Comparison of ENCODE assay signal across 8 cellular contexts in genomic region chr17:8138672-8139371, GRCh38. TPM values are rescaled to one million over a fixed set of nuclear protein-coding genes. Genes with fewer than 3 reads are reported as not detected.
DNase-seq lines count a peak whose midpoint lies in the region; ATAC-seq and TF ChIP-seq lines count a peak whose summit lies in the region.

No MANE protein-coding gene starts in this region.

- H3K27ac Mint-ChIP-seq in Caco-2 (ENCODE audit: unreplicated experiment) (no peak overlapping the region), endodermal cell (no peak overlapping the region)
- H3K27ac Mint-ChIP-seq in activated CD8-positive, alpha-beta memory T cell treated with anti-CD3 and anti-CD28 coated beads, Interleukin-2, amount 10 ng/mL, durations not matched to agents 7 days and 5 days: no peak overlapping the region

- H3K9me3 ChIP-seq in Caco-2 (no peaks in the 10 kb centered on the region), endodermal cell (ENCODE audit: control insufficient read depth, low read length) (no peaks in the 10 kb centered on the region), mesodermal cell (ENCODE audit: control insufficient read depth, low read length) (no peaks in the 10 kb centered on the region)

- TF ChIP-seq CTCF in Caco-2 (IDR thresholded peaks at IDR 0.05; ENCODE audit: insufficient read depth in 1 of 2, low read depth in 1 of 2, low read length in 1 of 2, severe bottlenecking in 1 of 2, unreplicated experiment in 1 of 2) (peak; percentile 65 to 73), endodermal cell (conservative IDR thresholded peaks at IDR 0.05) (peak; percentile 95)

- H3K27ac ChIP-seq in endodermal cell (ENCODE audit: low read depth, low read length) (peak overlapping the region; percentile 89), mesodermal cell (ENCODE audit: low read depth, low read length, severe bottlenecking) (peak overlapping the region; percentile 90)

- H3K4me1 Mint-ChIP-seq in Caco-2 (ENCODE audit: low read depth, unreplicated experiment) (no peaks in the 10 kb centered on the region), endodermal cell (peaks cover 2% of the 10 kb centered on the region)
- peaks cover 2% of the 10 kb centered on the region for H3K4me1 Mint-ChIP-seq in activated CD8-positive, alpha-beta memory T cell treated with anti-CD3 and anti-CD28 coated beads, Interleukin-2, amount 10 ng/mL, durations not matched to agents 7 days and 5 days

- intact Hi-C loops in Caco-2 (cut with micrococcal nuclease; ENCODE audit: unreplicated experiment): loop anchor here (1.0 to 2.0 kb wide), 2 partner anchors 14 to 17 kb away; partner anchors contain the start of gene HES7

- no peak overlapping the region for H3K4me3 Mint-ChIP-seq in Caco-2 (ENCODE audit: unreplicated experiment)
- H3K4me3 Mint-ChIP-seq in activated CD8-positive, alpha-beta memory T cell treated with anti-CD3 and anti-CD28 coated beads, Interleukin-2, amount 10 ng/mL, durations not matched to agents 7 days and 5 days: no peak overlapping the region
- H3K4me3 Mint-ChIP-seq in endodermal cell: no peak overlapping the region

- H3K36me3 Mint-ChIP-seq in Caco-2 (ENCODE audit: insufficient read depth, unreplicated experiment) (peaks cover 16% of the 10 kb centered on the region), endodermal cell (ENCODE audit: low read depth) (peaks cover 33% of the 10 kb centered on the region)
- peaks cover 9% of the 10 kb centered on the region for H3K36me3 Mint-ChIP-seq in activated CD8-positive, alpha-beta memory T cell treated with anti-CD3 and anti-CD28 coated beads, Interleukin-2, amount 10 ng/mL, durations not matched to agents 7 days and 5 days

- H3K27me3 Mint-ChIP-seq in Caco-2 (ENCODE audit: insufficient read depth, unreplicated experiment): no peaks in the 10 kb centered on the region
- H3K27me3 Mint-ChIP-seq in activated CD8-positive, alpha-beta memory T cell treated with anti-CD3 and anti-CD28 coated beads, Interleukin-2, amount 10 ng/mL, durations not matched to agents 7 days and 5 days: peaks cover 5% of the 10 kb centered on the region
- no peaks in the 10 kb centered on the region for H3K27me3 Mint-ChIP-seq in endodermal cell (ENCODE audit: insufficient read depth)

- H3K27me3 ChIP-seq in Caco-2 (replicated peaks; ENCODE audit: control insufficient read depth, insufficient read depth, low read length): no peaks in the 10 kb centered on the region
- peaks cover 14% of the 10 kb centered on the region for H3K27me3 ChIP-seq in endodermal cell (ENCODE audit: control insufficient read depth, insufficient read depth, low read length, poor library complexity, severe bottlenecking)

- DNase-seq in Caco-2 (peak; percentile 92 to 93), HT1080 (ENCODE audit: low read depth) (peak; percentile 98), NOMO-1 (lab: John Stamatoyannopoulos, UW; ENCODE audit: unreplicated experiment in 2 of 2) (peak; percentile 96 to 99), endodermal cell (peak; percentile 100)
- peak; percentile 98 for DNase-seq in activated CD8-positive, alpha-beta memory T cell treated with anti-CD3 and anti-CD28 coated beads, Interleukin-2, amount 10 ng/mL, durations not matched to agents 7 days and 5 days
- DNase-seq in stimulated activated CD8-positive, alpha-beta memory T cell treated with anti-CD3 and anti-CD28 coated beads, Interleukin-15, amount 100 ng/mL, for 24 hours (ENCODE audit: low read depth): peak; percentile 99

- 0 to 1% methylated on average over 26 to 46 of the region's 46 CpGs for WGBS in endodermal cell (ENCODE audit: insufficient coverage in 1 of 2, insufficient read length in 1 of 2), 2 experiments
- 0% methylated on average over 23 to 43 of the region's 46 CpGs for WGBS in mesodermal cell (ENCODE audit: insufficient coverage in 2 of 2), 2 experiments

- CTCF ChIA-PET in Caco-2 (lab: Charles Lee): interaction anchor here (1.3 to 1.4 kb wide), 3 partner anchors 12 to 18 kb away, joined by 3 to 4 read pairs (median 3); partner anchors contain the start of gene PER1
- CTCF ChIA-PET in activated CD8-positive, alpha-beta memory T cell treated with anti-CD3 and anti-CD28 coated beads, Interleukin-2, amount 10 ng/mL, durations not matched to agents 7 days and 5 days (lab: Charles Lee): interaction anchor here (0.8 to 5.9 kb wide), 26 partner anchors 9 to 237 kb away, joined by 3 to 92 read pairs (median 6); partner anchors contain the start of genes ALOXE3, AURKB, CTC1 and HES7

- BruUV-seq in Caco-2 (replicated peaks; lab: Mats Ljungman, UMichigan): TSS peak; percentile 80

- peak; percentile 80 for ATAC-seq in GM21360 (IDR thresholded peaks at IDR 0.05; ENCODE audit: unreplicated experiment)
- ATAC-seq in activated CD8-positive, alpha-beta memory T cell treated with anti-CD3 and anti-CD28 coated beads, Interleukin-2, amount 10 ng/mL, durations not matched to agents 7 days and 5 days: peak; percentile 95

- H3K36me3 ChIP-seq in Caco-2 (ENCODE audit: control insufficient read depth, insufficient read depth, low read length): no peaks in the 10 kb centered on the region
- peaks cover 27% of the 10 kb centered on the region for H3K36me3 ChIP-seq in endodermal cell (ENCODE audit: control insufficient read depth, insufficient read depth, low read length)
- H3K36me3 ChIP-seq in mesodermal cell (ENCODE audit: control insufficient read depth, insufficient read depth, low read length): peaks cover 36% of the 10 kb centered on the region

- H3K9me3 Mint-ChIP-seq in Caco-2 (ENCODE audit: unreplicated experiment): no peaks in the 10 kb centered on the region
- no peaks in the 10 kb centered on the region for H3K9me3 Mint-ChIP-seq in activated CD8-positive, alpha-beta memory T cell treated with anti-CD3 and anti-CD28 coated beads, Interleukin-2, amount 10 ng/mL, durations not matched to agents 7 days and 5 days (ENCODE audit: low read depth)
- H3K9me3 Mint-ChIP-seq in endodermal cell: no peaks in the 10 kb centered on the region

- H3K9ac ChIP-seq in endodermal cell (ENCODE audit: extremely low read depth, low read length, poor library complexity, severe bottlenecking): peak overlapping the region; percentile 75

- H3K4me1 ChIP-seq in Caco-2 (peaks cover 4% of the 10 kb centered on the region; the same call in 1 of the 2 replicates), endodermal cell (ENCODE audit: control insufficient read depth, insufficient read depth, low read length) (no peaks in the 10 kb centered on the region), mesodermal cell (ENCODE audit: control insufficient read depth, insufficient read depth, low read length, poor library complexity, severe bottlenecking) (peaks cover 7% of the 10 kb centered on the region)

- peak overlapping the region; percentile 45 for H3K4me3 ChIP-seq in Caco-2 (ENCODE audit: low read depth, low read length)
- peak overlapping the region; percentile 98 for H3K4me3 ChIP-seq in endodermal cell (ENCODE audit: low read length)
- peak overlapping the region; percentile 56 for H3K4me3 ChIP-seq in mesodermal cell (ENCODE audit: extremely low read depth, insufficient read depth, low read length, poor library complexity, severe bottlenecking)

- POLR2A ChIA-PET in Caco-2 (lab: Charles Lee): no interaction called here

RNA-seq across cellular contexts. Expression of gene PER1, which starts 13.4 kb away (rescaled TPM):
- total RNA-seq in Caco-2 (2022) (10.6 and 10.8 TPM in 2 replicates), endodermal cell (10 to 100 TPM; 38.3 to 53.7 TPM)
- 3.2 and 5.2 TPM in 2 replicates for total RNA-seq in HT1080 (2014; rRNA removed; shearing (Covaris generic))
- 3.2 and 4.2 TPM in 2 replicates for polyA plus RNA-seq in HT1080 (2015; cell fraction: cytosol; rRNA removed)
- 11.2 and 19.3 TPM in 2 replicates for polyA plus RNA-seq in HT1080 (2015; cell fraction: nucleus; rRNA removed)
- total RNA-seq in activated CD8-positive, alpha-beta memory T cell treated with anti-CD3 and anti-CD28 coated beads, Interleukin-2, amount 10 ng/mL, durations not matched to agents 7 days and 5 days: 10 to 100 TPM; 47.3 to 56.4 TPM
- 24.2 TPM for polyA plus RNA-seq in endodermal cell (2013, experiment 1 of 2)
- 19.0 TPM for polyA plus RNA-seq in endodermal cell (2013, experiment 2 of 2)
- 34.6 TPM for polyA plus RNA-seq in mesodermal cell (2013, experiment 1 of 2)
- 26.0 TPM for polyA plus RNA-seq in mesodermal cell (2013, experiment 2 of 2)

RNA-seq across cellular contexts. Expression of gene HES7, which starts 14.9 kb away (rescaled TPM):
- total RNA-seq in Caco-2 (2022) (not detected in 2 replicates), endodermal cell (1 to 10 TPM in 1 of 2 donors, under 1 TPM in 1; 0.40 to 2.2 TPM)
- total RNA-seq in HT1080 (2014; rRNA removed; shearing (Covaris generic)): 0.43 and 1.8 TPM in 2 replicates
- polyA plus RNA-seq in HT1080 (2015; cell fraction: cytosol; rRNA removed): 0.37 and 0.79 TPM in 2 replicates
- polyA plus RNA-seq in HT1080 (2015; cell fraction: nucleus; rRNA removed): 1.9 and 3.0 TPM in 2 replicates
- total RNA-seq in activated CD8-positive, alpha-beta memory T cell treated with anti-CD3 and anti-CD28 coated beads, Interleukin-2, amount 10 ng/mL, durations not matched to agents 7 days and 5 days: 1 to 10 TPM; 1.2 TPM
- polyA plus RNA-seq in endodermal cell (2013, experiment 1 of 2): 0.89 TPM
- 0.87 TPM for polyA plus RNA-seq in endodermal cell (2013, experiment 2 of 2)
- polyA plus RNA-seq in mesodermal cell (2013, experiment 1 of 2): 0.85 TPM
- 0.25 TPM for polyA plus RNA-seq in mesodermal cell (2013, experiment 2 of 2)

RNA-seq across cellular contexts. Expression of gene ALOXE3, which starts 20.5 kb away (rescaled TPM):
- total RNA-seq in Caco-2 (2022) (not detected in 2 replicates), endodermal cell (under 1 TPM; 0.13 to 0.49 TPM)
- total RNA-seq in HT1080 (2014; rRNA removed; shearing (Covaris generic)): 0.60 and 1.0 TPM in 2 replicates
- 1.4 and 2.7 TPM in 2 replicates for polyA plus RNA-seq in HT1080 (2015; cell fraction: cytosol; rRNA removed)
- 1.9 and 2.1 TPM in 2 replicates for polyA plus RNA-seq in HT1080 (2015; cell fraction: nucleus; rRNA removed)
- not detected for total RNA-seq in activated CD8-positive, alpha-beta memory T cell treated with anti-CD3 and anti-CD28 coated beads, Interleukin-2, amount 10 ng/mL, durations not matched to agents 7 days and 5 days
- polyA plus RNA-seq in endodermal cell (2013, experiment 1 of 2): not detected
- polyA plus RNA-seq in endodermal cell (2013, experiment 2 of 2): not detected
- not detected for polyA plus RNA-seq in mesodermal cell (2013, experiment 1 of 2)
- not detected for polyA plus RNA-seq in mesodermal cell (2013, experiment 2 of 2)

RNA-seq across cellular contexts. Expression of gene VAMP2, which starts 23.9 kb away (rescaled TPM):
- total RNA-seq in Caco-2 (2022) (10.5 and 12.2 TPM in 2 replicates), endodermal cell (10 to 100 TPM; 32.1 to 32.2 TPM)
- total RNA-seq in HT1080 (2014; rRNA removed; shearing (Covaris generic)): 2.7 and 4.6 TPM in 2 replicates
- 28.6 and 32.3 TPM in 2 replicates for polyA plus RNA-seq in HT1080 (2015; cell fraction: cytosol; rRNA removed)
- 42.1 and 43.6 TPM in 2 replicates for polyA plus RNA-seq in HT1080 (2015; cell fraction: nucleus; rRNA removed)
- total RNA-seq in activated CD8-positive, alpha-beta memory T cell treated with anti-CD3 and anti-CD28 coated beads, Interleukin-2, amount 10 ng/mL, durations not matched to agents 7 days and 5 days: 10 to 100 TPM; 47.6 to 68.9 TPM
- polyA plus RNA-seq in endodermal cell (2013, experiment 1 of 2): 57.3 TPM
- polyA plus RNA-seq in endodermal cell (2013, experiment 2 of 2): 46.3 TPM
- 30.2 TPM for polyA plus RNA-seq in mesodermal cell (2013, experiment 1 of 2)
- polyA plus RNA-seq in mesodermal cell (2013, experiment 2 of 2): 27.0 TPM

RNA-seq across cellular contexts. Expression of gene TMEM107, which starts 37.4 kb away (rescaled TPM):
- total RNA-seq in Caco-2 (2022) (5.4 TPM in 2 replicates), endodermal cell (10 to 100 TPM; 26.2 to 27.7 TPM)
- 12.3 and 14.5 TPM in 2 replicates for total RNA-seq in HT1080 (2014; rRNA removed; shearing (Covaris generic))
- polyA plus RNA-seq in HT1080 (2015; cell fraction: cytosol; rRNA removed): 16.3 and 18.6 TPM in 2 replicates
- polyA plus RNA-seq in HT1080 (2015; cell fraction: nucleus; rRNA removed): 15.3 and 16.0 TPM in 2 replicates
- total RNA-seq in activated CD8-positive, alpha-beta memory T cell treated with anti-CD3 and anti-CD28 coated beads, Interleukin-2, amount 10 ng/mL, durations not matched to agents 7 days and 5 days: 10 to 100 TPM; 29.9 to 61.0 TPM
- 79.3 TPM for polyA plus RNA-seq in endodermal cell (2013, experiment 1 of 2)
- polyA plus RNA-seq in endodermal cell (2013, experiment 2 of 2): 69.1 TPM
- polyA plus RNA-seq in mesodermal cell (2013, experiment 1 of 2): 36.8 TPM
- 40.6 TPM for polyA plus RNA-seq in mesodermal cell (2013, experiment 2 of 2)

Comparison
In these comparisons a context has a peak if more than half of its experiments do, and no peak if none do; other contexts are left out.
1. Peak in every context shown above with its lines: DNase-seq, ATAC-seq, H3K4me3 ChIP-seq and H3K27ac ChIP-seq.
2. H3K4me3 ChIP-seq: peak in every context shown above with its lines; median percentile 98 in endodermal cell; 56 in mesodermal cell; 45 in Caco-2.